ENCODE assay signal across 24 cellular contexts in the genomic region with DNA sequence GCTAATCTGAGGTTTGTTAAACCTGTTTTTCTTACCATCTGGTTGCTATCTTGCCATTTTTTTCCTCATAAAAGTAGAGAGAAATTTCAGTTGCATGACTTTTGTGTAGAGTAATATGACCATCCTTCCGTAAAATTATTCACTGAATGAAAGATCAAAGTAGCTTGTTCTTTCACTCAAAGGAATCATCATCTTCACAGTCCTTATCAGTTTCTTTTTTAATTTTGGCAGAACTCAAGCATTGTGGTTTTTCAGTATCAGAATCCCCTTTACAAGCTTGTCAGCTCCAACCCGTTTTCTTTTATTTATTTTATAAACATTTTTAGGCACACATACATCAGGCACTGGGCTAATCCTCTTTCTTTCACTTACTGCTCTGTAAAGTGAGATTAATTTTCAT.
"Had no signal": no experiment of that assay in that cellular context is flagged by ENCODE, and none has a peak within 500 bp of the region (broad histone marks: within the 10 kb centered on the region; RNA-seq: fewer than 3 reads in every experiment).

No MANE protein-coding gene starts in this region.

- H3K27me3 ChIP-seq: ascending aorta, brain microvascular endothelial cell had no signal

- H3K36me3 ChIP-seq: ascending aorta, brain microvascular endothelial cell had no signal

- H3K27ac ChIP-seq: ascending aorta, brain microvascular endothelial cell, coronary artery, dorsolateral prefrontal cortex had no signal

- H3K4me3 ChIP-seq: ascending aorta, coronary artery, dorsolateral prefrontal cortex had no signal

- DNase-seq: activated CD4-positive, alpha-beta memory T cell treated with anti-CD3 and anti-CD28 coated beads, Interleukin-2, amount 10 ng/mL, durations not matched to agents 7 days and 5 days; activated CD4-positive, alpha-beta T cell treated with anti-CD3 and anti-CD28 coated beads for 1 hour; activated CD4-positive, alpha-beta T cell treated with anti-CD3 and anti-CD28 coated beads for 4 hours; activated CD4-positive, alpha-beta T cell treated with anti-CD3 and anti-CD28 coated beads, Interleukin-2, amount 10 ng/mL, durations not matched to agents 7 days and 5 days; activated CD4-positive, alpha-beta T cell treated with anti-CD3 and anti-CD28 coated beads, Interleukin-2, amount 50 U/mL, for 4 hours; activated CD4-positive, CD25-positive, alpha-beta regulatory T cell; activated CD8-positive, alpha-beta memory T cell treated with anti-CD3 and anti-CD28 coated beads, Interleukin-2, amount 50 U/mL, for 48 hours; activated gamma-delta T cell treated with Interleukin-2 at 50 U/mL for 16 hours; activated naive CD4-positive, alpha-beta T cell treated with anti-CD3 and anti-CD28 coated beads, Interleukin-2, amount 50 U/mL, for 16 hours; activated naive CD4-positive, alpha-beta T cell treated with Interleukin-2 at 50 U/mL for 16 hours; activated T-cell treated with anti-CD3 and anti-CD28 coated beads for 4 hours; activated T-cell treated with anti-CD3 and anti-CD28 coated beads, Interleukin-2, amount 50 U/mL, for 24 hours; activated T-cell treated with anti-CD3 and anti-CD28 coated beads, Interleukin-2, amount 50 U/mL, for 72 hours; amygdala; brain microvascular endothelial cell; dorsolateral prefrontal cortex; effector memory CD4-positive, alpha-beta T cell; endodermal cell; head of caudate nucleus; hippocampal formation; T-helper 2 cell had no signal

- H3K4me1 ChIP-seq: ascending aorta had no signal

- ATAC-seq: activated T-cell treated with anti-CD3 and anti-CD28 coated beads, Interleukin-2, amount 50 U/mL, for 72 hours; esophagus mucosa had no signal

- H3K9me3 ChIP-seq: ascending aorta had no signal
